In the genomic region with DNA sequence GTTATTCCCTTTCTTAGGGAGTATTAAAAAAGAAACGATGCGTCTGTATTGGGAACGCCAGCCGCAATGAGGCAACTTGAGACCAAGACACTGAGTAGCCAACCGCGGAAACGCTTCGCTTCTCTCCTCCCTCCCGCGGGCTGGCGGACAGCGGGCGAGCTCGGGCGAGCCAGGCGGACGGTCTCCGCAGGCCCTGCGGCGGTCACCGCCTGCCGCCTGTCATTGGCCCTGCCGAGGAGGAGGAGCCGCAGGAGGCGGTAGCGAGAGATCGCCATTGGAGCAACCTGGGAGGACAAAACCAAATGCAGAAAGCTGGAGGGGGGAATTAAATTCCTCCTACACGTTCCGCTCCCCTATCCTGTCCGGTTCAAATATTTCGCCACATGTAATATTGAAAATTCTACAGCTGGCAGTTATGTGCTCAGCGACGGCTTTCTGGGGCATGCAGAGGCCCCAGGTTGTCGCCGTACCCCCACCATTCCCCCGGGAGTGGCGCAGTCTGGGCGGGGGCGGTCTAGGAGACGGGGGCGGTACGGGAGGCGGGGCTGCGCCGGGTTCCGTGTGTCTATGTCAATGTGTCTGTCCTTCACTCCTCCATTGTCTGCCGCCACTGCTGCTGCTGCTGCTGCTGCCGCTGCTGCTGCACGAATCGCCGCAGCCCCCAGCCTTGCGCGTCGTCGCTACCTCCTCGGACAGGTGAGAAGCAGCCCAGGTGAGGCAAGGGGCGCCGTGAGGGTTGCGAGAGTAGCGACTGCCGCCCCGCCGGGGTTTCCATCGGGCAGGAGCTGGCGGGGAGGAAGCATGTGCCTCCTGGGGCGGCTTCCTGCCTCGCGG, we compare ENCODE assay signal across 1 cellular context.
TF ChIP-seq lines count a peak whose summit lies in the region.

A gene (minus strand): TSS at position 162 of the 834 bp plus-strand sequence. CDS start 181 bp downstream, outside the sequence.
A gene (plus strand): TSS at position 589 of the 834 bp plus-strand sequence. CDS start 19,263 bp downstream, outside the sequence.

TF ChIP-seq in K562, 482 proteins besides CTCF, POLR2A, EP300 and RAD21 (continued from another document and continues in another):
- TF ChIP-seq, protein P1, sequence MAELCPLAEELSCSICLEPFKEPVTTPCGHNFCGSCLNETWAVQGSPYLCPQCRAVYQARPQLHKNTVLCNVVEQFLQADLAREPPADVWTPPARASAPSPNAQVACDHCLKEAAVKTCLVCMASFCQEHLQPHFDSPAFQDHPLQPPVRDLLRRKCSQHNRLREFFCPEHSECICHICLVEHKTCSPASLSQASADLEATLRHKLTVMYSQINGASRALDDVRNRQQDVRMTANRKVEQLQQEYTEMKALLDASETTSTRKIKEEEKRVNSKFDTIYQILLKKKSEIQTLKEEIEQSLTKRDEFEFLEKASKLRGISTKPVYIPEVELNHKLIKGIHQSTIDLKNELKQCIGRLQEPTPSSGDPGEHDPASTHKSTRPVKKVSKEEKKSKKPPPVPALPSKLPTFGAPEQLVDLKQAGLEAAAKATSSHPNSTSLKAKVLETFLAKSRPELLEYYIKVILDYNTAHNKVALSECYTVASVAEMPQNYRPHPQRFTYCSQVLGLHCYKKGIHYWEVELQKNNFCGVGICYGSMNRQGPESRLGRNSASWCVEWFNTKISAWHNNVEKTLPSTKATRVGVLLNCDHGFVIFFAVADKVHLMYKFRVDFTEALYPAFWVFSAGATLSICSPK (IDR thresholded peaks at IDR 0.05; ENCODE audit: borderline replicate concordance) = no peak
- no peak for TF ChIP-seq NCOA2 (IDR thresholded peaks at IDR 0.05; ENCODE audit: partially characterized antibody in 2 of 2)
- TF ChIP-seq, protein P2, sequence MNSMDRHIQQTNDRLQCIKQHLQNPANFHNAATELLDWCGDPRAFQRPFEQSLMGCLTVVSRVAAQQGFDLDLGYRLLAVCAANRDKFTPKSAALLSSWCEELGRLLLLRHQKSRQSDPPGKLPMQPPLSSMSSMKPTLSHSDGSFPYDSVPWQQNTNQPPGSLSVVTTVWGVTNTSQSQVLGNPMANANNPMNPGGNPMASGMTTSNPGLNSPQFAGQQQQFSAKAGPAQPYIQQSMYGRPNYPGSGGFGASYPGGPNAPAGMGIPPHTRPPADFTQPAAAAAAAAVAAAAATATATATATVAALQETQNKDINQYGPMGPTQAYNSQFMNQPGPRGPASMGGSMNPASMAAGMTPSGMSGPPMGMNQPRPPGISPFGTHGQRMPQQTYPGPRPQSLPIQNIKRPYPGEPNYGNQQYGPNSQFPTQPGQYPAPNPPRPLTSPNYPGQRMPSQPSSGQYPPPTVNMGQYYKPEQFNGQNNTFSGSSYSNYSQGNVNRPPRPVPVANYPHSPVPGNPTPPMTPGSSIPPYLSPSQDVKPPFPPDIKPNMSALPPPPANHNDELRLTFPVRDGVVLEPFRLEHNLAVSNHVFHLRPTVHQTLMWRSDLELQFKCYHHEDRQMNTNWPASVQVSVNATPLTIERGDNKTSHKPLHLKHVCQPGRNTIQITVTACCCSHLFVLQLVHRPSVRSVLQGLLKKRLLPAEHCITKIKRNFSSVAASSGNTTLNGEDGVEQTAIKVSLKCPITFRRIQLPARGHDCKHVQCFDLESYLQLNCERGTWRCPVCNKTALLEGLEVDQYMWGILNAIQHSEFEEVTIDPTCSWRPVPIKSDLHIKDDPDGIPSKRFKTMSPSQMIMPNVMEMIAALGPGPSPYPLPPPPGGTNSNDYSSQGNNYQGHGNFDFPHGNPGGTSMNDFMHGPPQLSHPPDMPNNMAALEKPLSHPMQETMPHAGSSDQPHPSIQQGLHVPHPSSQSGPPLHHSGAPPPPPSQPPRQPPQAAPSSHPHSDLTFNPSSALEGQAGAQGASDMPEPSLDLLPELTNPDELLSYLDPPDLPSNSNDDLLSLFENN (IDR thresholded peaks at IDR 0.05; ENCODE audit: low read depth in 2 of 2, low read length in 2 of 2) = 0 out of 4 replicates have a peak, but pooled peaks of 1 of the 2 experiments have one; percentile 28
- TF ChIP-seq MCM5 (IDR thresholded peaks at IDR 0.05; ENCODE audit: low read depth) = no peak
- TF ChIP-seq BCOR (IDR thresholded peaks at IDR 0.05) = peak; percentile 48; the same call in 1 of the 2 replicates
- peak; percentile 26; the same call in 1 of the 2 replicates for TF ChIP-seq ZBTB17 (CRISPR knock-in tag; IDR thresholded peaks at IDR 0.05)
- peak; percentile 97 for TF ChIP-seq TAF1 (IDR thresholded peaks at IDR 0.05; ENCODE audit: control insufficient read depth, extremely low read depth, insufficient read depth, low read length, severe bottlenecking)
- TF ChIP-seq, protein P3, sequence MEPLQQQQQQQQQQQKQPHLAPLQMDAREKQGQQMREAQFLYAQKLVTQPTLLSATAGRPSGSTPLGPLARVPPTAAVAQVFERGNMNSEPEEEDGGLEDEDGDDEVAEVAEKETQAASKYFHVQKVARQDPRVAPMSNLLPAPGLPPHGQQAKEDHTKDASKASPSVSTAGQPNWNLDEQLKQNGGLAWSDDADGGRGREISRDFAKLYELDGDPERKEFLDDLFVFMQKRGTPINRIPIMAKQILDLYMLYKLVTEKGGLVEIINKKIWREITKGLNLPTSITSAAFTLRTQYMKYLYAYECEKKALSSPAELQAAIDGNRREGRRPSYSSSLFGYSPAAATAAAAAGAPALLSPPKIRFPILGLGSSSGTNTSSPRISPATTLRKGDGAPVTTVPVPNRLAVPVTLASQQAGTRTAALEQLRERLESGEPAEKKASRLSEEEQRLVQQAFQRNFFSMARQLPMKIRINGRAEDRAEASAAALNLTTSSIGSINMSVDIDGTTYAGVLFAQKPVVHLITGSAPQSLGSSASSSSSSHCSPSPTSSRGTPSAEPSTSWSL (CRISPR knock-in tag; IDR thresholded peaks at IDR 0.05; ENCODE audit: borderline replicate concordance) = no peak
- TF ChIP-seq, protein P4, sequence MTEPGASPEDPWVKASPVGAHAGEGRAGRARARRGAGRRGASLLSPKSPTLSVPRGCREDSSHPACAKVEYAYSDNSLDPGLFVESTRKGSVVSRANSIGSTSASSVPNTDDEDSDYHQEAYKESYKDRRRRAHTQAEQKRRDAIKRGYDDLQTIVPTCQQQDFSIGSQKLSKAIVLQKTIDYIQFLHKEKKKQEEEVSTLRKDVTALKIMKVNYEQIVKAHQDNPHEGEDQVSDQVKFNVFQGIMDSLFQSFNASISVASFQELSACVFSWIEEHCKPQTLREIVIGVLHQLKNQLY (CRISPR knock-in tag; conservative IDR thresholded peaks at IDR 0.05) = no peak; a peak in 1 of 4 replicates
- no peak for TF ChIP-seq ILF3 (IDR thresholded peaks at IDR 0.05; ENCODE audit: borderline replicate concordance)
- TF ChIP-seq ZNF717 (CRISPR knock-in tag; IDR thresholded peaks at IDR 0.05) = no peak
- no peak for TF ChIP-seq SRSF3 (IDR thresholded peaks at IDR 0.05; ENCODE audit: insufficient read depth, low read length)
- TF ChIP-seq ZNF830 (CRISPR knock-in tag; IDR thresholded peaks at IDR 0.05) = no peak
- no peak for TF ChIP-seq NFXL1 (CRISPR knock-in tag; IDR thresholded peaks at IDR 0.05)
- TF ChIP-seq, protein P5, sequence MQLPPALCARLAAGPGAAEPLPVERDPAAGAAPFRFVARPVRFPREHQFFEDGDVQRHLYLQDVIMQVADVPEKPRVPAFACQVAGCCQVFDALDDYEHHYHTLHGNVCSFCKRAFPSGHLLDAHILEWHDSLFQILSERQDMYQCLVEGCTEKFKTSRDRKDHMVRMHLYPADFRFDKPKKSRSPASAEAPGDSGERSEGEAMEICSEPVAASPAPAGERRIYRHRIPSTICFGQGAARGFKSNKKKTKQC (CRISPR knock-in tag; IDR thresholded peaks at IDR 0.05) = peak; percentile 76; the same call in 1 of the 2 replicates
- TF ChIP-seq SOX6 (IDR thresholded peaks at IDR 0.05) = no peak
- TF ChIP-seq ILK (tag; IDR thresholded peaks at IDR 0.05; ENCODE audit: borderline replicate concordance, low read depth) = no peak
- TF ChIP-seq ELF1 (tag; IDR thresholded peaks at IDR 0.05) = peak; percentile 62
- TF ChIP-seq KLF10 (CRISPR knock-in tag; IDR thresholded peaks at IDR 0.05) = no peak
- peak; percentile 31; the same call in 1 of the 2 replicates for TF ChIP-seq PHF21A (IDR thresholded peaks at IDR 0.05; ENCODE audit: borderline replicate concordance, low read depth)
- TF ChIP-seq SMAD2 (IDR thresholded peaks at IDR 0.05; ENCODE audit: low read depth, low read length) = no peak
- 0 out of 2 replicates have a peak, but pooled peaks have one; percentile 69 for TF ChIP-seq SMAD3 (CRISPR knock-in tag; conservative IDR thresholded peaks at IDR 0.05)
- no peak for TF ChIP-seq NR4A1 (CRISPR knock-in tag; IDR thresholded peaks at IDR 0.05)
- no peak for TF ChIP-seq NR4A1 (tag; IDR thresholded peaks at IDR 0.05)
- TF ChIP-seq RBM17 (IDR thresholded peaks at IDR 0.05; ENCODE audit: borderline replicate concordance, low read depth, low read length) = no peak
- 0 out of 2 replicates have a peak, but pooled peaks have one; percentile 25 for TF ChIP-seq ZNF239 (CRISPR knock-in tag; IDR thresholded peaks at IDR 0.05)
- TF ChIP-seq ZSCAN32 (CRISPR knock-in tag; IDR thresholded peaks at IDR 0.05) = 0 out of 2 replicates have a peak, but pooled peaks have one; percentile 21
- TF ChIP-seq, protein P6, sequence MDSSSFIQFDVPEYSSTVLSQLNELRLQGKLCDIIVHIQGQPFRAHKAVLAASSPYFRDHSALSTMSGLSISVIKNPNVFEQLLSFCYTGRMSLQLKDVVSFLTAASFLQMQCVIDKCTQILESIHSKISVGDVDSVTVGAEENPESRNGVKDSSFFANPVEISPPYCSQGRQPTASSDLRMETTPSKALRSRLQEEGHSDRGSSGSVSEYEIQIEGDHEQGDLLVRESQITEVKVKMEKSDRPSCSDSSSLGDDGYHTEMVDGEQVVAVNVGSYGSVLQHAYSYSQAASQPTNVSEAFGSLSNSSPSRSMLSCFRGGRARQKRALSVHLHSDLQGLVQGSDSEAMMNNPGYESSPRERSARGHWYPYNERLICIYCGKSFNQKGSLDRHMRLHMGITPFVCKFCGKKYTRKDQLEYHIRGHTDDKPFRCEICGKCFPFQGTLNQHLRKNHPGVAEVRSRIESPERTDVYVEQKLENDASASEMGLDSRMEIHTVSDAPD (CRISPR knock-in tag; IDR thresholded peaks at IDR 0.05) = no peak
- 0 out of 2 replicates have a peak, but pooled peaks have one; percentile 46 for TF ChIP-seq ZNF134 (CRISPR knock-in tag; conservative IDR thresholded peaks at IDR 0.05)
- no peak for TF ChIP-seq HDAC2 (IDR thresholded peaks at IDR 0.05)
- TF ChIP-seq ZNF77 (CRISPR knock-in tag; IDR thresholded peaks at IDR 0.05) = no peak
- TF ChIP-seq, protein P7, sequence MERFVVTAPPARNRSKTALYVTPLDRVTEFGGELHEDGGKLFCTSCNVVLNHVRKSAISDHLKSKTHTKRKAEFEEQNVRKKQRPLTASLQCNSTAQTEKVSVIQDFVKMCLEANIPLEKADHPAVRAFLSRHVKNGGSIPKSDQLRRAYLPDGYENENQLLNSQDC (CRISPR knock-in tag; IDR thresholded peaks at IDR 0.05) = no peak; the same call in 1 of the 2 replicates
- no peak for TF ChIP-seq CBX2 (IDR thresholded peaks at IDR 0.05; ENCODE audit: insufficient read depth, low read length, poor library complexity, severe bottlenecking)
- no peak for TF ChIP-seq PTTG1 (tag; IDR thresholded peaks at IDR 0.05; ENCODE audit: low read depth)
- no peak for TF ChIP-seq PHB2 (IDR thresholded peaks at IDR 0.05; ENCODE audit: low read depth)
- no peak for TF ChIP-seq KLF16 (IDR thresholded peaks at IDR 0.05)
- TF ChIP-seq GATAD2A (IDR thresholded peaks at IDR 0.05) = no peak
- no peak for TF ChIP-seq XRCC5 (IDR thresholded peaks at IDR 0.05; ENCODE audit: low read depth, low read length)
- TF ChIP-seq, protein P8, sequence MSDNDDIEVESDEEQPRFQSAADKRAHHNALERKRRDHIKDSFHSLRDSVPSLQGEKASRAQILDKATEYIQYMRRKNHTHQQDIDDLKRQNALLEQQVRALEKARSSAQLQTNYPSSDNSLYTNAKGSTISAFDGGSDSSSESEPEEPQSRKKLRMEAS (CRISPR knock-in tag; IDR thresholded peaks at IDR 0.05) = peak; percentile 80
- no peak for TF ChIP-seq FOXJ3 (CRISPR knock-in tag; IDR thresholded peaks at IDR 0.05)
- TF ChIP-seq POLR3G (IDR thresholded peaks at IDR 0.05; ENCODE audit: extremely low read depth, insufficient read length, insufficient replicate concordance) = no peak
- no peak for TF ChIP-seq PCBP2 (IDR thresholded peaks at IDR 0.05; ENCODE audit: low read depth, low read length, poor library complexity, severe bottlenecking)
- peak; percentile 42; the same call in 1 of the 2 replicates for TF ChIP-seq ZNF12 (CRISPR knock-in tag; IDR thresholded peaks at IDR 0.05)
- TF ChIP-seq ARID1B (IDR thresholded peaks at IDR 0.05) = peak; percentile 43
- TF ChIP-seq, protein P9, sequence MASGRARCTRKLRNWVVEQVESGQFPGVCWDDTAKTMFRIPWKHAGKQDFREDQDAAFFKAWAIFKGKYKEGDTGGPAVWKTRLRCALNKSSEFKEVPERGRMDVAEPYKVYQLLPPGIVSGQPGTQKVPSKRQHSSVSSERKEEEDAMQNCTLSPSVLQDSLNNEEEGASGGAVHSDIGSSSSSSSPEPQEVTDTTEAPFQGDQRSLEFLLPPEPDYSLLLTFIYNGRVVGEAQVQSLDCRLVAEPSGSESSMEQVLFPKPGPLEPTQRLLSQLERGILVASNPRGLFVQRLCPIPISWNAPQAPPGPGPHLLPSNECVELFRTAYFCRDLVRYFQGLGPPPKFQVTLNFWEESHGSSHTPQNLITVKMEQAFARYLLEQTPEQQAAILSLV (tag; IDR thresholded peaks at IDR 0.05) = no peak
- TF ChIP-seq EWSR1 (IDR thresholded peaks at IDR 0.05; ENCODE audit: borderline replicate concordance, low read depth, partially characterized antibody) = no peak
- peak; percentile 78 for TF ChIP-seq GTF2F1 (IDR thresholded peaks at IDR 0.05; ENCODE audit: low read depth, low read length)
- TF ChIP-seq ZC3H11A (IDR thresholded peaks at IDR 0.05; ENCODE audit: low read depth, low read length) = no peak
- TF ChIP-seq, protein P10, sequence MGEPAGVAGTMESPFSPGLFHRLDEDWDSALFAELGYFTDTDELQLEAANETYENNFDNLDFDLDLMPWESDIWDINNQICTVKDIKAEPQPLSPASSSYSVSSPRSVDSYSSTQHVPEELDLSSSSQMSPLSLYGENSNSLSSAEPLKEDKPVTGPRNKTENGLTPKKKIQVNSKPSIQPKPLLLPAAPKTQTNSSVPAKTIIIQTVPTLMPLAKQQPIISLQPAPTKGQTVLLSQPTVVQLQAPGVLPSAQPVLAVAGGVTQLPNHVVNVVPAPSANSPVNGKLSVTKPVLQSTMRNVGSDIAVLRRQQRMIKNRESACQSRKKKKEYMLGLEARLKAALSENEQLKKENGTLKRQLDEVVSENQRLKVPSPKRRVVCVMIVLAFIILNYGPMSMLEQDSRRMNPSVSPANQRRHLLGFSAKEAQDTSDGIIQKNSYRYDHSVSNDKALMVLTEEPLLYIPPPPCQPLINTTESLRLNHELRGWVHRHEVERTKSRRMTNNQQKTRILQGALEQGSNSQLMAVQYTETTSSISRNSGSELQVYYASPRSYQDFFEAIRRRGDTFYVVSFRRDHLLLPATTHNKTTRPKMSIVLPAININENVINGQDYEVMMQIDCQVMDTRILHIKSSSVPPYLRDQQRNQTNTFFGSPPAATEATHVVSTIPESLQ (CRISPR knock-in tag; IDR thresholded peaks at IDR 0.05) = no peak
- no peak for TF ChIP-seq ZNF133 (CRISPR knock-in tag; IDR thresholded peaks at IDR 0.05)
- no peak for TF ChIP-seq NCOA6 (IDR thresholded peaks at IDR 0.05)
- TF ChIP-seq RAD51 (IDR thresholded peaks at IDR 0.05; ENCODE audit: borderline replicate concordance, low read depth) = no peak
- no peak; the same call in 1 of the 2 replicates for TF ChIP-seq NR2C1 (IDR thresholded peaks at IDR 0.05)
- no peak for TF ChIP-seq NR2C1 (tag; IDR thresholded peaks at IDR 0.05)
- no peak for TF ChIP-seq ZNF384 (IDR thresholded peaks at IDR 0.05; ENCODE audit: low read depth, low read length)
- TF ChIP-seq SMC3 (conservative IDR thresholded peaks at IDR 0.05; ENCODE audit: insufficient read depth, low read depth, low read length) = no peak
- no peak for TF ChIP-seq DACH1 (IDR thresholded peaks at IDR 0.05; ENCODE audit: partially characterized antibody)
- TF ChIP-seq KAT8 (IDR thresholded peaks at IDR 0.05; ENCODE audit: low read depth) = no peak
- TF ChIP-seq SMARCE1 (IDR thresholded peaks at IDR 0.05) = no peak
